Comparison of ENCODE assay signal across 1 cellular context in genomic region chr20:50794181-50794845, GRCh38.
TF ChIP-seq lines count a peak whose summit lies in the region.

No MANE protein-coding gene starts in this region.

TF ChIP-seq in GM12878, 131 proteins besides CTCF, POLR2A, EP300 and RAD21 (continued from another document):
- TF ChIP-seq ZNF687 (IDR thresholded peaks at IDR 0.05) = 0 out of 2 replicates have a peak, but pooled peaks have one; percentile 14
